ENCODE assay signal across 1 cellular context in the genomic region with DNA sequence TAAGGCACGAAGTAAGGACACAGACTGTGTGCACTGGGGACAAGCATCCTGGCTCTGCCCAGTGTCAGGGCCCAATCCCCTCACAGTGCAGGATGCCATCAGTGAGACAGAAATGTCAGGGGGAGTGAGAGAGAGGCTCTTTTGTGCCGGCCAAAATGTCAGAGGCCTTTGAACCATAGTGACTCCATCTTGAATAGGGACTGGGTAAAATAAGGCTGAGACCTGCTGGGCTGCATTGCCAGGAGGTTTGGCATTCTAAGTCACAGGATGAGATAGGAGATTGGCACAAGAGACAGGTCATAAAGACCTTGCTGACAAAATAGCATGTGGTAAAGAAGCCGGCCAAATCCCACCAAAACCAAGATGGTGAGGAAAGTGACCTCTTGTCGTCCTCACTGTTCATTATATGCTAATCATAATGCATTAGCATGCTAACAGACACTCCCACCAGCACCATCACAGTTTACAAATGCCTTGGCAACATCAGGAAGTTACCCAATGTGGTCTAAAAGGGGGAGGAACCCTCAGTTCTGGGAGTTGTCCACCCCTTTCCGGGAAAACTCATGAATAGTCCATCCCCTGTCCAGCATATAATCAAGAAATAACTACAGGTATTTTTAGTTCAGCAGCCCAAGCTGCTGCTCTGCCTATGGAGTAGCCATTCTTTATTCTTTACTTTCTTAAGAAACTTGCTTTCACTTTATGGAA.
TF ChIP-seq lines count a peak whose summit lies in the region.

No MANE protein-coding gene starts in this region.

TF ChIP-seq in K562, 482 proteins besides CTCF, POLR2A, EP300 and RAD21 (continued from another document and continues in another):
- TF ChIP-seq, protein P1, sequence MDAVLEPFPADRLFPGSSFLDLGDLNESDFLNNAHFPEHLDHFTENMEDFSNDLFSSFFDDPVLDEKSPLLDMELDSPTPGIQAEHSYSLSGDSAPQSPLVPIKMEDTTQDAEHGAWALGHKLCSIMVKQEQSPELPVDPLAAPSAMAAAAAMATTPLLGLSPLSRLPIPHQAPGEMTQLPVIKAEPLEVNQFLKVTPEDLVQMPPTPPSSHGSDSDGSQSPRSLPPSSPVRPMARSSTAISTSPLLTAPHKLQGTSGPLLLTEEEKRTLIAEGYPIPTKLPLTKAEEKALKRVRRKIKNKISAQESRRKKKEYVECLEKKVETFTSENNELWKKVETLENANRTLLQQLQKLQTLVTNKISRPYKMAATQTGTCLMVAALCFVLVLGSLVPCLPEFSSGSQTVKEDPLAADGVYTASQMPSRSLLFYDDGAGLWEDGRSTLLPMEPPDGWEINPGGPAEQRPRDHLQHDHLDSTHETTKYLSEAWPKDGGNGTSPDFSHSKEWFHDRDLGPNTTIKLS (IDR thresholded peaks at IDR 0.05; ENCODE audit: borderline replicate concordance, low read depth) = no peak
- peak; percentile 75 for TF ChIP-seq ETS2 (tag; IDR thresholded peaks at IDR 0.05; ENCODE audit: borderline replicate concordance, poor library complexity, severe bottlenecking)
- TF ChIP-seq PURB (CRISPR knock-in tag; IDR thresholded peaks at IDR 0.05; ENCODE audit: low read depth) = no peak
- TF ChIP-seq, protein P2, sequence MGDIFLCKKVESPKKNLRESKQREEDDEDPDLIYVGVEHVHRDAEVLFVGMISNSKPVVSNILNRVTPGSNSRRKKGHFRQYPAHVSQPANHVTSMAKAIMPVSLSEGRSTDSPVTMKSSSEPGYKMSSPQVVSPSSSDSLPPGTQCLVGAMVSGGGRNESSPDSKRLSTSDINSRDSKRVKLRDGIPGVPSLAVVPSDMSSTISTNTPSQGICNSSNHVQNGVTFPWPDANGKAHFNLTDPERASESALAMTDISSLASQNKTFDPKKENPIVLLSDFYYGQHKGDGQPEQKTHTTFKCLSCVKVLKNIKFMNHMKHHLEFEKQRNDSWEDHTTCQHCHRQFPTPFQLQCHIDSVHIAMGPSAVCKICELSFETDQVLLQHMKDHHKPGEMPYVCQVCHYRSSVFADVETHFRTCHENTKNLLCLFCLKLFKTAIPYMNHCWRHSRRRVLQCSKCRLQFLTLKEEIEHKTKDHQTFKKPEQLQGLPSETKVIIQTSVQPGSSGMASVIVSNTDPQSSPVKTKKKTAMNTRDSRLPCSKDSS (IDR thresholded peaks at IDR 0.05; ENCODE audit: low read depth, partially characterized antibody) = no peak
- TF ChIP-seq IRF2 (CRISPR knock-in tag; IDR thresholded peaks at IDR 0.05) = no peak
- no peak for TF ChIP-seq L3MBTL2 (IDR thresholded peaks at IDR 0.05)
- TF ChIP-seq, protein P3, sequence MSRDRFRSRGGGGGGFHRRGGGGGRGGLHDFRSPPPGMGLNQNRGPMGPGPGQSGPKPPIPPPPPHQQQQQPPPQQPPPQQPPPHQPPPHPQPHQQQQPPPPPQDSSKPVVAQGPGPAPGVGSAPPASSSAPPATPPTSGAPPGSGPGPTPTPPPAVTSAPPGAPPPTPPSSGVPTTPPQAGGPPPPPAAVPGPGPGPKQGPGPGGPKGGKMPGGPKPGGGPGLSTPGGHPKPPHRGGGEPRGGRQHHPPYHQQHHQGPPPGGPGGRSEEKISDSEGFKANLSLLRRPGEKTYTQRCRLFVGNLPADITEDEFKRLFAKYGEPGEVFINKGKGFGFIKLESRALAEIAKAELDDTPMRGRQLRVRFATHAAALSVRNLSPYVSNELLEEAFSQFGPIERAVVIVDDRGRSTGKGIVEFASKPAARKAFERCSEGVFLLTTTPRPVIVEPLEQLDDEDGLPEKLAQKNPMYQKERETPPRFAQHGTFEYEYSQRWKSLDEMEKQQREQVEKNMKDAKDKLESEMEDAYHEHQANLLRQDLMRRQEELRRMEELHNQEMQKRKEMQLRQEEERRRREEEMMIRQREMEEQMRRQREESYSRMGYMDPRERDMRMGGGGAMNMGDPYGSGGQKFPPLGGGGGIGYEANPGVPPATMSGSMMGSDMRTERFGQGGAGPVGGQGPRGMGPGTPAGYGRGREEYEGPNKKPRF (IDR thresholded peaks at IDR 0.05; ENCODE audit: low read depth, low read length) = no peak
- TF ChIP-seq, protein P4, sequence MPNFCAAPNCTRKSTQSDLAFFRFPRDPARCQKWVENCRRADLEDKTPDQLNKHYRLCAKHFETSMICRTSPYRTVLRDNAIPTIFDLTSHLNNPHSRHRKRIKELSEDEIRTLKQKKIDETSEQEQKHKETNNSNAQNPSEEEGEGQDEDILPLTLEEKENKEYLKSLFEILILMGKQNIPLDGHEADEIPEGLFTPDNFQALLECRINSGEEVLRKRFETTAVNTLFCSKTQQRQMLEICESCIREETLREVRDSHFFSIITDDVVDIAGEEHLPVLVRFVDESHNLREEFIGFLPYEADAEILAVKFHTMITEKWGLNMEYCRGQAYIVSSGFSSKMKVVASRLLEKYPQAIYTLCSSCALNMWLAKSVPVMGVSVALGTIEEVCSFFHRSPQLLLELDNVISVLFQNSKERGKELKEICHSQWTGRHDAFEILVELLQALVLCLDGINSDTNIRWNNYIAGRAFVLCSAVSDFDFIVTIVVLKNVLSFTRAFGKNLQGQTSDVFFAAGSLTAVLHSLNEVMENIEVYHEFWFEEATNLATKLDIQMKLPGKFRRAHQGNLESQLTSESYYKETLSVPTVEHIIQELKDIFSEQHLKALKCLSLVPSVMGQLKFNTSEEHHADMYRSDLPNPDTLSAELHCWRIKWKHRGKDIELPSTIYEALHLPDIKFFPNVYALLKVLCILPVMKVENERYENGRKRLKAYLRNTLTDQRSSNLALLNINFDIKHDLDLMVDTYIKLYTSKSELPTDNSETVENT (CRISPR knock-in tag; IDR thresholded peaks at IDR 0.05) = no peak
- TF ChIP-seq, protein P5, sequence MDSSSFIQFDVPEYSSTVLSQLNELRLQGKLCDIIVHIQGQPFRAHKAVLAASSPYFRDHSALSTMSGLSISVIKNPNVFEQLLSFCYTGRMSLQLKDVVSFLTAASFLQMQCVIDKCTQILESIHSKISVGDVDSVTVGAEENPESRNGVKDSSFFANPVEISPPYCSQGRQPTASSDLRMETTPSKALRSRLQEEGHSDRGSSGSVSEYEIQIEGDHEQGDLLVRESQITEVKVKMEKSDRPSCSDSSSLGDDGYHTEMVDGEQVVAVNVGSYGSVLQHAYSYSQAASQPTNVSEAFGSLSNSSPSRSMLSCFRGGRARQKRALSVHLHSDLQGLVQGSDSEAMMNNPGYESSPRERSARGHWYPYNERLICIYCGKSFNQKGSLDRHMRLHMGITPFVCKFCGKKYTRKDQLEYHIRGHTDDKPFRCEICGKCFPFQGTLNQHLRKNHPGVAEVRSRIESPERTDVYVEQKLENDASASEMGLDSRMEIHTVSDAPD (CRISPR knock-in tag; IDR thresholded peaks at IDR 0.05) = peak; percentile 79; the same call in 1 of the 2 replicates
- TF ChIP-seq HMG20A (CRISPR knock-in tag; conservative IDR thresholded peaks at IDR 0.05) = 0 out of 2 replicates have a peak, but pooled peaks have one; percentile 72
- no peak for TF ChIP-seq ATF1 (CRISPR knock-in tag; IDR thresholded peaks at IDR 0.05)
- peak; percentile 52; the same call in 1 of the 2 replicates for TF ChIP-seq ATF1 (tag; IDR thresholded peaks at IDR 0.05)
- no peak for TF ChIP-seq ETV5 (CRISPR knock-in tag; IDR thresholded peaks at IDR 0.05; ENCODE audit: low read depth)
- TF ChIP-seq, protein P6, sequence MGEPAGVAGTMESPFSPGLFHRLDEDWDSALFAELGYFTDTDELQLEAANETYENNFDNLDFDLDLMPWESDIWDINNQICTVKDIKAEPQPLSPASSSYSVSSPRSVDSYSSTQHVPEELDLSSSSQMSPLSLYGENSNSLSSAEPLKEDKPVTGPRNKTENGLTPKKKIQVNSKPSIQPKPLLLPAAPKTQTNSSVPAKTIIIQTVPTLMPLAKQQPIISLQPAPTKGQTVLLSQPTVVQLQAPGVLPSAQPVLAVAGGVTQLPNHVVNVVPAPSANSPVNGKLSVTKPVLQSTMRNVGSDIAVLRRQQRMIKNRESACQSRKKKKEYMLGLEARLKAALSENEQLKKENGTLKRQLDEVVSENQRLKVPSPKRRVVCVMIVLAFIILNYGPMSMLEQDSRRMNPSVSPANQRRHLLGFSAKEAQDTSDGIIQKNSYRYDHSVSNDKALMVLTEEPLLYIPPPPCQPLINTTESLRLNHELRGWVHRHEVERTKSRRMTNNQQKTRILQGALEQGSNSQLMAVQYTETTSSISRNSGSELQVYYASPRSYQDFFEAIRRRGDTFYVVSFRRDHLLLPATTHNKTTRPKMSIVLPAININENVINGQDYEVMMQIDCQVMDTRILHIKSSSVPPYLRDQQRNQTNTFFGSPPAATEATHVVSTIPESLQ (CRISPR knock-in tag; IDR thresholded peaks at IDR 0.05) = no peak
- TF ChIP-seq CBX5 (IDR thresholded peaks at IDR 0.05; ENCODE audit: borderline replicate concordance, low read depth) = no peak
- no peak for TF ChIP-seq NR2C2 (CRISPR knock-in tag; IDR thresholded peaks at IDR 0.05)
- TF ChIP-seq NR2C2 (tag; IDR thresholded peaks at IDR 0.05) = peak; percentile 74
- no peak for TF ChIP-seq ELF1 (tag; IDR thresholded peaks at IDR 0.05)
- no peak for TF ChIP-seq NFRKB (IDR thresholded peaks at IDR 0.05; ENCODE audit: low read depth)
- no peak for TF ChIP-seq BCOR (IDR thresholded peaks at IDR 0.05)
- TF ChIP-seq, protein P7, sequence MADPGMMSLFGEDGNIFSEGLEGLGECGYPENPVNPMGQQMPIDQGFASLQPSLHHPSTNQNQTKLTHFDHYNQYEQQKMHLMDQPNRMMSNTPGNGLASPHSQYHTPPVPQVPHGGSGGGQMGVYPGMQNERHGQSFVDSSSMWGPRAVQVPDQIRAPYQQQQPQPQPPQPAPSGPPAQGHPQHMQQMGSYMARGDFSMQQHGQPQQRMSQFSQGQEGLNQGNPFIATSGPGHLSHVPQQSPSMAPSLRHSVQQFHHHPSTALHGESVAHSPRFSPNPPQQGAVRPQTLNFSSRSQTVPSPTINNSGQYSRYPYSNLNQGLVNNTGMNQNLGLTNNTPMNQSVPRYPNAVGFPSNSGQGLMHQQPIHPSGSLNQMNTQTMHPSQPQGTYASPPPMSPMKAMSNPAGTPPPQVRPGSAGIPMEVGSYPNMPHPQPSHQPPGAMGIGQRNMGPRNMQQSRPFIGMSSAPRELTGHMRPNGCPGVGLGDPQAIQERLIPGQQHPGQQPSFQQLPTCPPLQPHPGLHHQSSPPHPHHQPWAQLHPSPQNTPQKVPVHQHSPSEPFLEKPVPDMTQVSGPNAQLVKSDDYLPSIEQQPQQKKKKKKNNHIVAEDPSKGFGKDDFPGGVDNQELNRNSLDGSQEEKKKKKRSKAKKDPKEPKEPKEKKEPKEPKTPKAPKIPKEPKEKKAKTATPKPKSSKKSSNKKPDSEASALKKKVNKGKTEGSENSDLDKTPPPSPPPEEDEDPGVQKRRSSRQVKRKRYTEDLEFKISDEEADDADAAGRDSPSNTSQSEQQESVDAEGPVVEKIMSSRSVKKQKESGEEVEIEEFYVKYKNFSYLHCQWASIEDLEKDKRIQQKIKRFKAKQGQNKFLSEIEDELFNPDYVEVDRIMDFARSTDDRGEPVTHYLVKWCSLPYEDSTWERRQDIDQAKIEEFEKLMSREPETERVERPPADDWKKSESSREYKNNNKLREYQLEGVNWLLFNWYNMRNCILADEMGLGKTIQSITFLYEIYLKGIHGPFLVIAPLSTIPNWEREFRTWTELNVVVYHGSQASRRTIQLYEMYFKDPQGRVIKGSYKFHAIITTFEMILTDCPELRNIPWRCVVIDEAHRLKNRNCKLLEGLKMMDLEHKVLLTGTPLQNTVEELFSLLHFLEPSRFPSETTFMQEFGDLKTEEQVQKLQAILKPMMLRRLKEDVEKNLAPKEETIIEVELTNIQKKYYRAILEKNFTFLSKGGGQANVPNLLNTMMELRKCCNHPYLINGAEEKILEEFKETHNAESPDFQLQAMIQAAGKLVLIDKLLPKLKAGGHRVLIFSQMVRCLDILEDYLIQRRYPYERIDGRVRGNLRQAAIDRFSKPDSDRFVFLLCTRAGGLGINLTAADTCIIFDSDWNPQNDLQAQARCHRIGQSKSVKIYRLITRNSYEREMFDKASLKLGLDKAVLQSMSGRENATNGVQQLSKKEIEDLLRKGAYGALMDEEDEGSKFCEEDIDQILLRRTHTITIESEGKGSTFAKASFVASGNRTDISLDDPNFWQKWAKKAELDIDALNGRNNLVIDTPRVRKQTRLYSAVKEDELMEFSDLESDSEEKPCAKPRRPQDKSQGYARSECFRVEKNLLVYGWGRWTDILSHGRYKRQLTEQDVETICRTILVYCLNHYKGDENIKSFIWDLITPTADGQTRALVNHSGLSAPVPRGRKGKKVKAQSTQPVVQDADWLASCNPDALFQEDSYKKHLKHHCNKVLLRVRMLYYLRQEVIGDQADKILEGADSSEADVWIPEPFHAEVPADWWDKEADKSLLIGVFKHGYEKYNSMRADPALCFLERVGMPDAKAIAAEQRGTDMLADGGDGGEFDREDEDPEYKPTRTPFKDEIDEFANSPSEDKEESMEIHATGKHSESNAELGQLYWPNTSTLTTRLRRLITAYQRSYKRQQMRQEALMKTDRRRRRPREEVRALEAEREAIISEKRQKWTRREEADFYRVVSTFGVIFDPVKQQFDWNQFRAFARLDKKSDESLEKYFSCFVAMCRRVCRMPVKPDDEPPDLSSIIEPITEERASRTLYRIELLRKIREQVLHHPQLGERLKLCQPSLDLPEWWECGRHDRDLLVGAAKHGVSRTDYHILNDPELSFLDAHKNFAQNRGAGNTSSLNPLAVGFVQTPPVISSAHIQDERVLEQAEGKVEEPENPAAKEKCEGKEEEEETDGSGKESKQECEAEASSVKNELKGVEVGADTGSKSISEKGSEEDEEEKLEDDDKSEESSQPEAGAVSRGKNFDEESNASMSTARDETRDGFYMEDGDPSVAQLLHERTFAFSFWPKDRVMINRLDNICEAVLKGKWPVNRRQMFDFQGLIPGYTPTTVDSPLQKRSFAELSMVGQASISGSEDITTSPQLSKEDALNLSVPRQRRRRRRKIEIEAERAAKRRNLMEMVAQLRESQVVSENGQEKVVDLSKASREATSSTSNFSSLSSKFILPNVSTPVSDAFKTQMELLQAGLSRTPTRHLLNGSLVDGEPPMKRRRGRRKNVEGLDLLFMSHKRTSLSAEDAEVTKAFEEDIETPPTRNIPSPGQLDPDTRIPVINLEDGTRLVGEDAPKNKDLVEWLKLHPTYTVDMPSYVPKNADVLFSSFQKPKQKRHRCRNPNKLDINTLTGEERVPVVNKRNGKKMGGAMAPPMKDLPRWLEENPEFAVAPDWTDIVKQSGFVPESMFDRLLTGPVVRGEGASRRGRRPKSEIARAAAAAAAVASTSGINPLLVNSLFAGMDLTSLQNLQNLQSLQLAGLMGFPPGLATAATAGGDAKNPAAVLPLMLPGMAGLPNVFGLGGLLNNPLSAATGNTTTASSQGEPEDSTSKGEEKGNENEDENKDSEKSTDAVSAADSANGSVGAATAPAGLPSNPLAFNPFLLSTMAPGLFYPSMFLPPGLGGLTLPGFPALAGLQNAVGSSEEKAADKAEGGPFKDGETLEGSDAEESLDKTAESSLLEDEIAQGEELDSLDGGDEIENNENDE (IDR thresholded peaks at IDR 0.05; ENCODE audit: low read depth, low read length) = no peak
- TF ChIP-seq ZNF707 (CRISPR knock-in tag; conservative IDR thresholded peaks at IDR 0.05) = no peak; the same call in 1 of the 2 replicates
- TF ChIP-seq CSDE1 (IDR thresholded peaks at IDR 0.05) = no peak
- TF ChIP-seq FUS (optimal IDR thresholded peaks at IDR 0.05; ENCODE audit: low read depth, low read length) = no peak
- TF ChIP-seq XRCC5 (IDR thresholded peaks at IDR 0.05; ENCODE audit: low read depth, low read length) = no peak
- TF ChIP-seq TAF15 (IDR thresholded peaks at IDR 0.05; ENCODE audit: low read depth, low read length) = no peak
- no peak for TF ChIP-seq ZFPM2 (CRISPR knock-in tag; IDR thresholded peaks at IDR 0.05)
